In the genomic region with DNA sequence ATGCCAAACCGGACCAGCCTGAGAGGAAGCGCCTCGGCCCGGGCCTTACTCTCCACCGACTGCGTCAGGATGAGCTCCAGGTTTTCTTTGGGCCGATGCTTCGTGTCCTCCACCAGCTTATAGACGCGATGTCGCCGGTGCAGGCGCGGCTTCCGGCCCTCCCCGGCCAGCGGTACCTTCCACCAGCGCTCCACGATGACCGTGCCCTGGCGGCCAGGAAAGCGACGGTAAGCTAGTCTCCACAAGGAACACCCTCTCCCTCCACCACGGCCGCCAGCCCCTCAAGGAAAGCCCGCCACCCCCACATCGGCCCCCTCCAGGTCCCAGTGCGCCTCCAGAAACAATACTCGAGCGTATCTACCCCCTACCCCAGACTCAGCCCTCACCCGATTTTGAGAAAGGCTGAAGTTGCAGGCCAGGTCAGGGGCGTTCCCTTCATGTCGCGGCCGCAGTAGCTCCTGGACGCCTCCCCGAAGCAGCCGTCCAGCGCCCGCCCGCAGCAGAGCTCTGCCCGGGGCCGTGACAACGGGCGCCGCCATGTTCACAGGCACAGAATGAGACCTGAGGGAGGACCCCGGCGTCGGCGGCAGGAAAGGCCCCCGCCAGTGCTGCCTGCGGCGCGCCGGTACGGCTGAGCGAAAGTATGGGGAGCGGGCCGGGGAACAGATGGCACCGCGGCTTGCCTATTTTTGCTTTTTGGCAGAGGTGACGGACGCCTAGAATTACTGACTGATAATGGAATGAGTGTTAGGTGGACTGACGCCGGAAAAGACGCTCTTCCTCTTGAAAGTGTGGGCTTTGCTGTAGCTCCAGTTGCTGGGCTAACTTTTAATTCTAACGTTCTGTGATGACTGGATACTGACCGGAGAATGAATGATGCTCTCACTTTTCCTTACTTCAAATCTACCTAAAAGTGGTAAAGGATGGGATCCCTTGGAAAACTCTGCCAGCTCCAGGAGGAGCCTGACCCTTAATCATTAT, we compare ENCODE assay signal across 8 cellular contexts. TPM values are rescaled to one million over a fixed set of nuclear protein-coding genes. Genes with fewer than 3 reads are reported as not detected.
DNase-seq lines count a peak whose midpoint lies in the region; ATAC-seq, FAIRE-seq and TF ChIP-seq lines count a peak whose summit lies in the region.

Gene MRPL9 (minus strand): TSS at position 556 of the 981 bp plus-strand sequence. CDS start 17 bp downstream, at position 539.

- H3K27me3 ChIP-seq in right cardiac atrium (ENCODE audit: control insufficient read depth, insufficient read depth) (no peaks in the 10 kb centered on the region), psoas muscle (ENCODE audit: insufficient read depth in 3 of 3, low read length in 2 of 3) (no peaks in the 10 kb centered on the region)

- FAIRE-seq in GM12892 (lab: Jason Lieb, UNC) = peak; percentile 89

- H3K9me3 Mint-ChIP-seq in T-helper 2 cell treated with Interferon-gamma antibody and Interleukin-4, amounts not matched to agents 5 μg/mL and 100 μg/mL, for 36 hours = no peaks in the 10 kb centered on the region

- peak; percentile 94 for DNase-seq in GM12892 (ENCODE audit: insufficient read length)
- DNase-seq in NCI-H187 treated with DMSO at 0.1 percent for 48 hours (lab: John Stamatoyannopoulos, UW) = peak; percentile 48
- DNase-seq in T-helper 2 cell treated with Interferon-gamma antibody and Interleukin-4, amounts not matched to agents 5 μg/mL and 100 μg/mL, for 36 hours (ENCODE audit: low spot score) = peak; percentile 84
- peak; percentile 21 to 88 (median 72) for DNase-seq in anterior cingulate cortex (lab: John Stamatoyannopoulos, UW)
- peak; percentile 84 to 94 (median 94) for DNase-seq in right cardiac atrium
- DNase-seq in psoas muscle = peak; percentile 85 to 93

- peaks cover 23% of the 10 kb centered on the region for H3K4me1 Mint-ChIP-seq in T-helper 2 cell treated with Interferon-gamma antibody and Interleukin-4, amounts not matched to agents 5 μg/mL and 100 μg/mL, for 36 hours (ENCODE audit: low read depth)

- WGBS in right cardiac atrium = under 1% methylated on average over 68 of the region's 68 CpGs
- 0 to 1% (median 0%) methylated on average over 68 of the region's 68 CpGs for WGBS in psoas muscle, 3 donors
- under 1% methylated on average over 68 of the region's 68 CpGs for WGBS in urinary bladder

- no peak for TF ChIP-seq CTCF in psoas muscle (IDR thresholded peaks at IDR 0.05)

- peaks cover 30% of the 10 kb centered on the region for H3K36me3 Mint-ChIP-seq in T-helper 2 cell treated with Interferon-gamma antibody and Interleukin-4, amounts not matched to agents 5 μg/mL and 100 μg/mL, for 36 hours (ENCODE audit: low read depth)

- peak within 1 kb of the TSS; percentile 76 for H3K27ac ChIP-seq in right cardiac atrium (ENCODE audit: low read length)
- peak within 1 kb of the TSS; percentile 89 for H3K27ac ChIP-seq in psoas muscle
- peak within 1 kb of the TSS; percentile 94 for H3K27ac ChIP-seq in urinary bladder (ENCODE audit: low read depth)

- H3K27ac Mint-ChIP-seq in T-helper 2 cell treated with Interferon-gamma antibody and Interleukin-4, amounts not matched to agents 5 μg/mL and 100 μg/mL, for 36 hours = peak within 1 kb of the TSS; percentile 96

- H3K36me3 ChIP-seq in psoas muscle (ENCODE audit: insufficient read depth in 1 of 2, low read depth in 1 of 2) (peaks cover 13 to 44% of the 10 kb centered on the region in 2 donors), urinary bladder (ENCODE audit: insufficient read depth) (peaks cover 2% of the 10 kb centered on the region)

- intact Hi-C loops in right cardiac atrium (cut with DNase I) (no loop called here), psoas muscle (cut with DNase I) (loop anchor here (5.0 to 10.0 kb wide), 2 partner anchors 72 to 74 kb away; partner anchors contain the start of genes C2CD4D (in 2 of the 2) and RORC (in 1 of the 2))

- peak; percentile 81 for TF ChIP-seq POLR2A in GM12892 (IDR thresholded peaks at IDR 0.05; ENCODE audit: low read depth, low read length)

- H3K4me3 Mint-ChIP-seq in T-helper 2 cell treated with Interferon-gamma antibody and Interleukin-4, amounts not matched to agents 5 μg/mL and 100 μg/mL, for 36 hours = peak within 1 kb of the TSS; percentile 91

- H3K4me3 ChIP-seq in right cardiac atrium (ENCODE audit: low read length) = peak within 1 kb of the TSS; percentile 93
- H3K4me3 ChIP-seq in psoas muscle = peak within 1 kb of the TSS; percentile 88
- peak within 1 kb of the TSS; percentile 90 for H3K4me3 ChIP-seq in urinary bladder (ENCODE audit: low read depth, low read length)

- H3K9me3 ChIP-seq in right cardiac atrium (ENCODE audit: control insufficient read depth, low read length) (no peaks in the 10 kb centered on the region), psoas muscle (no peaks in the 10 kb centered on the region)

- H3K27me3 Mint-ChIP-seq in T-helper 2 cell treated with Interferon-gamma antibody and Interleukin-4, amounts not matched to agents 5 μg/mL and 100 μg/mL, for 36 hours (ENCODE audit: low read depth) = no peaks in the 10 kb centered on the region

- ATAC-seq in HG02870 (IDR thresholded peaks at IDR 0.05; ENCODE audit: unreplicated experiment) (peak; percentile 90), right cardiac atrium (peak; percentile 99), psoas muscle (peak; percentile 97 to 99 (median 98))

- H3K4me1 ChIP-seq in right cardiac atrium (ENCODE audit: control insufficient read depth, insufficient read depth, low read length) (peaks cover 1% of the 10 kb centered on the region), psoas muscle (peaks cover 14% of the 10 kb centered on the region), urinary bladder (ENCODE audit: insufficient read depth) (no peaks in the 10 kb centered on the region)

RNA-seq across cellular contexts. Expression of gene MRPL9, which starts in this region (rescaled TPM):
- 95.4 TPM for polyA plus RNA-seq in GM12892 (2012; ENCODE audit: missing spikeins)
- 10 to 100 TPM; 36.7 to 51.8 (median 41.0) TPM for total RNA-seq in right cardiac atrium
- polyA plus RNA-seq in right cardiac atrium = 40.0 TPM
- total RNA-seq in psoas muscle = 10 to 100 TPM; 63.5 to 95.4 (median 71.3) TPM
- 100 to 1,000 TPM in 2 of 3 donors, 10 to 100 TPM in 1; 73.3 to 132 (median 111) TPM for polyA plus RNA-seq in psoas muscle
- total RNA-seq in urinary bladder = 40.7 TPM
- polyA plus RNA-seq in urinary bladder = 54.7 TPM

Comparison
In these comparisons a context has a peak if more than half of its experiments do, and no peak if none do; other contexts are left out.
1. Peak in every context shown above with its lines: DNase-seq, ATAC-seq, H3K4me3 ChIP-seq and H3K27ac ChIP-seq.
2. intact Hi-C loops: an anchor here in psoas muscle (5.0 to 10.0 kb wide); none called in right cardiac atrium.